In genomic region chr14:104844306-104845032, GRCh38 we compare ENCODE assay signal across 10 cellular contexts. TPM values are rescaled to one million over a fixed set of nuclear protein-coding genes. Genes with fewer than 3 reads are reported as not detected.
A peak's percentile ranks its signal among the peaks of the same experiment; 100 is the strongest.
DNase-seq lines count a peak whose midpoint lies in the region; ATAC-seq and TF ChIP-seq lines count a peak whose summit lies in the region.
"Had no signal": no experiment of that assay in that cellular context is flagged by ENCODE, and none has a peak within 500 bp of the region (broad histone marks: within the 10 kb centered on the region; RNA-seq: fewer than 3 reads in every experiment).

No MANE protein-coding gene starts in this region.

- H3K27ac ChIP-seq in heart left ventricle (no peak overlapping the region), aorta (ENCODE audit: low read depth in 1 of 2, low read length in 2 of 2) (no peak overlapping the region), colonic mucosa (no peak overlapping the region)

- ATAC-seq in stimulated activated naive CD8-positive, alpha-beta T cell treated with anti-CD3 and anti-CD28 coated beads, Interleukin-15, amount 100 ng/mL, for 72 hours: no peak
- ATAC-seq in stimulated activated naive CD8-positive, alpha-beta T cell treated with anti-CD3 and anti-CD28 coated beads, Interleukin-15, Interleukin-2, amounts not matched to agents 100 U/mL and 50 U/mL, for 24 hours: no peak
- ATAC-seq in heart left ventricle (peak in 3 of 4 donors; percentile 20 to 47 (median 33)), aorta (ENCODE audit: low FRiP score) (peak; percentile 27)

- H3K27ac Mint-ChIP-seq in stimulated activated naive CD8-positive, alpha-beta T cell treated with anti-CD3 and anti-CD28 coated beads, Interleukin-15, amount 100 ng/mL, for 72 hours: peak overlapping the region; percentile 10 to 88
- no peak overlapping the region for H3K27ac Mint-ChIP-seq in nephron progenitor cell
- H3K27ac Mint-ChIP-seq: activated B cell treated with CpG ODN at 0.5 μM for 24 hours had no signal

- no peaks in the 10 kb centered on the region for H3K9me3 Mint-ChIP-seq in stimulated activated naive CD8-positive, alpha-beta T cell treated with anti-CD3 and anti-CD28 coated beads, Interleukin-15, amount 100 ng/mL, for 72 hours
- peaks cover 23% of the 10 kb centered on the region for H3K9me3 Mint-ChIP-seq in nephron progenitor cell
- H3K9me3 Mint-ChIP-seq: activated B cell treated with CpG ODN at 0.5 μM for 24 hours had no signal

- 10 to 14% (median 12%) methylated on average over 22 to 27 of the region's 27 CpGs for WGBS in heart left ventricle, 4 donors
- WGBS in aorta, 2 donors: 7% methylated on average over 27 of the region's 27 CpGs

- H3K4me3 Mint-ChIP-seq in stimulated activated naive CD8-positive, alpha-beta T cell treated with anti-CD3 and anti-CD28 coated beads, Interleukin-15, amount 100 ng/mL, for 72 hours: peak overlapping the region; percentile 54 to 80
- peak overlapping the region; percentile 77 for H3K4me3 Mint-ChIP-seq in nephron progenitor cell

- peaks cover 0 to 18% (median 12%) of the 10 kb centered on the region in 12 donors for H3K4me1 ChIP-seq in heart left ventricle
- peaks cover 0 to 2% of the 10 kb centered on the region in 2 donors for H3K4me1 ChIP-seq in aorta (ENCODE audit: control insufficient read depth in 1 of 2, insufficient read depth in 2 of 2, low read length in 2 of 2)
- no peaks in the 10 kb centered on the region for H3K4me1 ChIP-seq in colonic mucosa

- peaks cover 16% of the 10 kb centered on the region for H3K4me1 Mint-ChIP-seq in stimulated activated naive CD8-positive, alpha-beta T cell treated with anti-CD3 and anti-CD28 coated beads, Interleukin-15, amount 100 ng/mL, for 72 hours
- H3K4me1 Mint-ChIP-seq in nephron progenitor cell: peaks cover 12% of the 10 kb centered on the region

- no peaks in the 10 kb centered on the region for H3K36me3 ChIP-seq in heart left ventricle
- no peaks in the 10 kb centered on the region for H3K36me3 ChIP-seq in aorta (ENCODE audit: control insufficient read depth in 1 of 2, insufficient read depth in 2 of 2, low read length in 1 of 2)
- H3K36me3 ChIP-seq in colonic mucosa: no peaks in the 10 kb centered on the region

- no peaks in the 10 kb centered on the region for H3K9me3 ChIP-seq in heart left ventricle
- no peaks in the 10 kb centered on the region for H3K9me3 ChIP-seq in aorta (ENCODE audit: control insufficient read depth, low read length)
- no peaks in the 10 kb centered on the region for H3K9me3 ChIP-seq in colonic mucosa

- intact Hi-C loops in heart left ventricle (cut with DNase I) (no loop called here), aorta (cut with DNase I) (no loop called here), colonic mucosa (cut with DNase I) (no loop called here)

- H3K27me3 ChIP-seq in heart left ventricle (peaks cover 0 to 66% (median 27%) of the 10 kb centered on the region in 9 donors), aorta (ENCODE audit: control insufficient read depth in 1 of 2, insufficient read depth in 2 of 2, low read length in 1 of 2) (no peaks in the 10 kb centered on the region), colonic mucosa (peaks cover 35% of the 10 kb centered on the region)

- H3K9ac ChIP-seq in colonic mucosa (ENCODE audit: low read depth in 2 of 2, low read length in 2 of 2): no peak overlapping the region

- peak overlapping the region in 11 of 12 donors; percentile 9 to 59 (median 50) for H3K4me3 ChIP-seq in heart left ventricle
- H3K4me3 ChIP-seq in aorta (ENCODE audit: low read length in 2 of 2): no peak overlapping the region
- H3K4me3 ChIP-seq in colonic mucosa: no peak overlapping the region

- no peak for TF ChIP-seq CTCF in heart left ventricle (IDR thresholded peaks at IDR 0.05)
- TF ChIP-seq CTCF in nephron progenitor cell (IDR thresholded peaks at IDR 0.05): no peak
- TF ChIP-seq CTCF in colonic mucosa (IDR thresholded peaks at IDR 0.05): no peak

- no peak for TF ChIP-seq POLR2A in heart left ventricle (IDR thresholded peaks at IDR 0.05)

- no peaks in the 10 kb centered on the region for H3K36me3 Mint-ChIP-seq in nephron progenitor cell (ENCODE audit: low read depth)

- H3K27me3 Mint-ChIP-seq in stimulated activated naive CD8-positive, alpha-beta T cell treated with anti-CD3 and anti-CD28 coated beads, Interleukin-15, amount 100 ng/mL, for 72 hours: peaks cover 81% of the 10 kb centered on the region
- peaks cover 99% of the 10 kb centered on the region for H3K27me3 Mint-ChIP-seq in nephron progenitor cell (ENCODE audit: low read depth, poor library complexity)

- DNase-seq in stimulated activated naive CD8-positive, alpha-beta T cell treated with anti-CD3 and anti-CD28 coated beads, Interleukin-15, amount 100 ng/mL, for 72 hours: no peak
- no peak for DNase-seq in stimulated activated naive CD8-positive, alpha-beta T cell treated with anti-CD3 and anti-CD28 coated beads, Interleukin-15, Interleukin-2, amounts not matched to agents 100 U/mL and 50 U/mL, for 24 hours
- DNase-seq in heart left ventricle (no peak), nephron progenitor cell (no peak), aorta (peak in 1 of 2 donors; percentile 77), NCI-H1048 (lab: John Stamatoyannopoulos, UW) (no peak), colonic mucosa (no peak)
- DNase-seq in stimulated activated CD4-positive, alpha-beta T cell treated with anti-CD3 and anti-CD28 coated beads, Interleukin-12 subunit alpha, Interleukin-12 subunit beta, amount 100 ng/mL, for 4 hours: no peak
- DNase-seq: activated B cell treated with CpG ODN at 0.5 μM for 24 hours, KBM-7 had no signal

RNA-seq across cellular contexts. Expression of gene CEP170B, which starts 20.6 kb away (rescaled TPM):
- 10 to 100 TPM in 8 of 9 donors, 1 to 10 TPM in 1; 9.1 to 21.9 (median 12.5) TPM for total RNA-seq in heart left ventricle
- polyA plus RNA-seq in heart left ventricle: 10 to 100 TPM in 1 of 2 donors, 1 to 10 TPM in 1; 7.5 to 17.9 TPM
- total RNA-seq in aorta: 10 to 100 TPM; 30.0 to 36.2 TPM
- 10 to 100 TPM in 1 of 2 donors, 1 to 10 TPM in 1; 6.4 to 16.2 TPM for polyA plus RNA-seq in aorta
- 100 to 1,000 TPM in 1 of 2 donors, 10 to 100 TPM in 1; 57.2 to 110 TPM for total RNA-seq in colonic mucosa

RNA-seq across cellular contexts. Expression of gene ZBTB42, which starts 43.6 kb away (rescaled TPM):
- total RNA-seq in heart left ventricle (10 to 100 TPM in 3 of 9 donors, 1 to 10 TPM in 6; 4.9 to 12.9 (median 7.4) TPM), aorta (1 to 10 TPM; 4.4 to 4.7 TPM), colonic mucosa (1 to 10 TPM; 6.6 to 7.0 TPM)
- polyA plus RNA-seq in heart left ventricle (10 to 100 TPM in 1 of 2 donors, 1 to 10 TPM in 1; 4.2 to 12.3 TPM), aorta (1 to 10 TPM; 1.6 to 1.9 TPM)

RNA-seq across cellular contexts. Expression of gene AKT1, which starts 48.9 kb away (rescaled TPM):
- total RNA-seq in heart left ventricle (100 to 1,000 TPM; 115 to 173 (median 143) TPM), aorta (100 to 1,000 TPM; 124 to 154 TPM), colonic mucosa (100 to 1,000 TPM; 117 to 181 TPM)
- polyA plus RNA-seq in heart left ventricle (100 to 1,000 TPM; 108 to 129 TPM), aorta (100 to 1,000 TPM in 1 of 2 donors, 10 to 100 TPM in 1; 93.2 to 118 TPM)

Comparison
In these comparisons a context has a peak if more than half of its experiments do, and no peak if none do; other contexts are left out.
1. ATAC-seq: peak in heart left ventricle (3 of 4) and aorta (single experiment); none in stimulated activated naive CD8-positive, alpha-beta T cell treated with anti-CD3 and anti-CD28 coated beads, Interleukin-15, amount 100 ng/mL, for 72 hours (single experiment) and stimulated activated naive CD8-positive, alpha-beta T cell treated with anti-CD3 and anti-CD28 coated beads, Interleukin-15, Interleukin-2, amounts not matched to agents 100 U/mL and 50 U/mL, for 24 hours (single experiment).
2. H3K4me3 ChIP-seq: peak in heart left ventricle (11 of 12); none in aorta (0 of 2) and colonic mucosa (single experiment).